7 cellular contexts compared by ENCODE assay signal in the genomic region with DNA sequence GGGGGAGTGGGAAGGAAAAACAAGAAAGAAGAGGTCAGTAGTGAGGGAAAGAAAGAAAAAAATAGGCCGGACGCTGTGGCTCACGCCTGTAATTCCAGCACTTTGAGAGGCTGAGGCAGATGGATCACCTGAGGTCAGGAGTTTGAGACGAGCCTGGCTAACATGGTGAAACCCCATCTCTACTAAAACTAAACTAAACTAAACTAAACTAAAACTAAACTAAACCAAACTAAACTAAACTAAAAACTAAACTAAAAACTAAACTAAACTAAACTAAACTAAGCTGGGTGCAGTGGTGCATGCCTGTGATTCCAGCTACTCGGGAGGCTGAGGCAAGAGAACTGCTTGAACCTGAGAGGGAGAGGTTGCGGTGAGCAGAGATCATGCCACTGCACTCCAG. TPM values are rescaled to one million over a fixed set of nuclear protein-coding genes. Genes with fewer than 3 reads are reported as not detected.
DNase-seq lines count a peak whose midpoint lies in the region; ATAC-seq, FAIRE-seq and TF ChIP-seq lines count a peak whose summit lies in the region.
"Not testable (repeated sequence)": the region's sequence is repeated elsewhere in the genome, so short reads cannot be mapped to it uniquely, and the experiment has no call there.

No MANE protein-coding gene starts in this region.

- not testable (repeated sequence) for H3K9me3 ChIP-seq in BLaER1 treated with 17β-estradiol and CSF1 and Interleukin-3, amounts not matched to agents 10 nM and 100 nM (replicated peaks in 1 of 11); OCI-LY7 (ENCODE audit: low read length); K562 (replicated peaks; ENCODE audit: control insufficient read depth, insufficient read depth, low read depth, low read length)

- POLR2A ChIA-PET in OCI-LY7 (lab: Charles Lee): interaction anchor here (1.0 to 3.7 kb wide), 4 partner anchors 19 to 25 kb away, joined by 3 to 29 read pairs (median 16); partner anchors contain the start of gene PIK3AP1
- POLR2A ChIA-PET in K562 (lab: Yijun Ruan, JAX): not testable (repeated sequence)

- TF ChIP-seq EP300 in K562 (IDR thresholded peaks at IDR 0.05; ENCODE audit: low read length): not testable (repeated sequence)

- H3K27ac ChIP-seq in BLaER1 treated with 17β-estradiol and CSF1 and Interleukin-3, amounts not matched to agents 10 nM and 100 nM: peak overlapping the region in 9 of 11 experiments; percentile 4 to 69 (median 19); a peak in 10 of 22 replicates
- peak overlapping the region; percentile 96 for H3K27ac ChIP-seq in OCI-LY7 (ENCODE audit: low read depth, low read length, poor library complexity, severe bottlenecking)
- not testable (repeated sequence) for H3K27ac ChIP-seq in K562 (ENCODE audit: extremely low read depth, low read depth, low read length)

- DNase-seq in GM12864 (ENCODE audit: low read depth); GM19239 (ENCODE audit: insufficient read length, low spot score); OCI-LY7 (ENCODE audit: low spot score); K562 (ENCODE audit: extremely low read depth in 1 of 4, low spot score in 3 of 4); naive B cell; stimulated activated effector memory CD8-positive, alpha-beta T cell treated with anti-CD3 and anti-CD28 coated beads, Interleukin-12 subunit alpha, Interleukin-12 subunit beta, amount 100 ng/mL, for 72 hours (ENCODE audit: low spot score in 2 of 2): not testable (repeated sequence)

- not testable (repeated sequence) for H3K27me3 ChIP-seq in BLaER1 treated with 17β-estradiol and CSF1 and Interleukin-3, amounts not matched to agents 10 nM and 100 nM; K562 (ENCODE audit: control insufficient read depth in 2 of 2, insufficient read depth in 2 of 2, low read length in 2 of 2)

- TF ChIP-seq POLR2A in K562 (conservative IDR thresholded peaks at IDR 0.05): not testable (repeated sequence)

- peaks cover 3 to 11% of the 10 kb centered on the region in 2 donors for H3K36me3 Mint-ChIP-seq in naive B cell
- peaks cover 21% of the 10 kb centered on the region for H3K36me3 Mint-ChIP-seq in stimulated activated effector memory CD8-positive, alpha-beta T cell treated with anti-CD3 and anti-CD28 coated beads, Interleukin-12 subunit alpha, Interleukin-12 subunit beta, amount 100 ng/mL, for 72 hours

- H3K4me3 Mint-ChIP-seq in naive B cell: peak overlapping the region; percentile 75 to 95 (median 85)
- H3K4me3 Mint-ChIP-seq in stimulated activated effector memory CD8-positive, alpha-beta T cell treated with anti-CD3 and anti-CD28 coated beads, Interleukin-12 subunit alpha, Interleukin-12 subunit beta, amount 100 ng/mL, for 72 hours: not testable (repeated sequence)

- peaks cover 46 to 90% (median 78%) of the 10 kb centered on the region in 11 experiments for H3K36me3 ChIP-seq in BLaER1 treated with 17β-estradiol and CSF1 and Interleukin-3, amounts not matched to agents 10 nM and 100 nM
- peaks cover 66% of the 10 kb centered on the region for H3K36me3 ChIP-seq in OCI-LY7 (ENCODE audit: insufficient read depth, low read length)
- H3K36me3 ChIP-seq in K562 (ENCODE audit: control insufficient read depth, insufficient read depth, low read length): not testable (repeated sequence)

- peak; percentile 80 for FAIRE-seq in GM19239 (lab: Jason Lieb, UNC)
- FAIRE-seq in K562 (lab: Jason Lieb, UNC): not testable (repeated sequence)

- H3K27me3 Mint-ChIP-seq in naive B cell: not testable (repeated sequence)

- H3K79me2 ChIP-seq in OCI-LY7 (ENCODE audit: insufficient read depth, low read depth, low read length): peaks cover 100% of the 10 kb centered on the region
- not testable (repeated sequence) for H3K79me2 ChIP-seq in K562 (ENCODE audit: control insufficient read depth, insufficient read depth, low read length)

- not testable (repeated sequence) for TF ChIP-seq RAD21 in K562 (CRISPR knock-in tag; conservative IDR thresholded peaks at IDR 0.05 in 1 of 2, IDR thresholded peaks at IDR 0.05 in 1 of 2)

- not testable (repeated sequence) for H2AFZ ChIP-seq in OCI-LY7 (ENCODE audit: low read length); K562 (ENCODE audit: low read depth, low read length)

- ATAC-seq in K562; naive B cell (ENCODE audit: low read depth in 2 of 2); stimulated activated effector memory CD8-positive, alpha-beta T cell treated with anti-CD3 and anti-CD28 coated beads, Interleukin-12 subunit alpha, Interleukin-12 subunit beta, amount 100 ng/mL, for 72 hours: not testable (repeated sequence)

- not testable (repeated sequence) for H3K9me3 Mint-ChIP-seq in naive B cell; stimulated activated effector memory CD8-positive, alpha-beta T cell treated with anti-CD3 and anti-CD28 coated beads, Interleukin-12 subunit alpha, Interleukin-12 subunit beta, amount 100 ng/mL, for 72 hours

- CTCF ChIA-PET in OCI-LY7 (lab: Charles Lee; ENCODE audit: unreplicated experiment): interaction anchor here (1.4 kb wide), 1 partner anchor 26 kb away, joined by 3 read pairs; no protein-coding TSS in a partner anchor
- CTCF ChIA-PET in K562 (lab: Yijun Ruan, JAX; ENCODE audit: low intra/inter-chr PET ratio): not testable (repeated sequence)

- not testable (repeated sequence) for H3K4me3 ChIP-seq in BLaER1 treated with 17β-estradiol and CSF1 and Interleukin-3, amounts not matched to agents 10 nM and 100 nM; K562
- peak overlapping the region; percentile 69 for H3K4me3 ChIP-seq in GM12864 (ENCODE audit: low read depth, low read length)
- H3K4me3 ChIP-seq in OCI-LY7 (ENCODE audit: low read depth, low read length, poor library complexity, severe bottlenecking): peak overlapping the region; percentile 75

- not testable (repeated sequence) for H3K9me2 ChIP-seq in OCI-LY7 (ENCODE audit: insufficient read depth, low read length)

- H3K27ac Mint-ChIP-seq in naive B cell: peak overlapping the region; percentile 85 to 97 (median 94)
- H3K27ac Mint-ChIP-seq in stimulated activated effector memory CD8-positive, alpha-beta T cell treated with anti-CD3 and anti-CD28 coated beads, Interleukin-12 subunit alpha, Interleukin-12 subunit beta, amount 100 ng/mL, for 72 hours: peak overlapping the region; percentile 87

- H3K9me1 ChIP-seq in K562 (ENCODE audit: control insufficient read depth, insufficient read depth, low read length): not testable (repeated sequence)

- in situ Hi-C loops in K562 (cut with MboI): not testable (repeated sequence)

- peaks cover 84 to 100% (median 98%) of the 10 kb centered on the region in 10 experiments for H3K4me1 ChIP-seq in BLaER1 treated with 17β-estradiol and CSF1 and Interleukin-3, amounts not matched to agents 10 nM and 100 nM
- peaks cover 83% of the 10 kb centered on the region for H3K4me1 ChIP-seq in OCI-LY7 (ENCODE audit: insufficient read depth, low read length, poor library complexity, severe bottlenecking)
- H3K4me1 ChIP-seq in K562 (replicated peaks in 1 of 2; ENCODE audit: control insufficient read depth in 2 of 2, insufficient read depth in 2 of 2, low read length in 2 of 2): not testable (repeated sequence)

- peak overlapping the region in 2 of 11 experiments; percentile 36 to 44; a peak in 1 of 22 replicates for H3K9ac ChIP-seq in BLaER1 treated with 17β-estradiol and CSF1 and Interleukin-3, amounts not matched to agents 10 nM and 100 nM
- H3K9ac ChIP-seq in K562 (ENCODE audit: insufficient read depth in 1 of 2, low read depth in 2 of 2, low read length in 2 of 2): not testable (repeated sequence)

- peaks cover 69 to 77% (median 75%) of the 10 kb centered on the region in 3 donors for H3K4me1 Mint-ChIP-seq in naive B cell
- H3K4me1 Mint-ChIP-seq in stimulated activated effector memory CD8-positive, alpha-beta T cell treated with anti-CD3 and anti-CD28 coated beads, Interleukin-12 subunit alpha, Interleukin-12 subunit beta, amount 100 ng/mL, for 72 hours: peaks cover 56% of the 10 kb centered on the region

- WGBS in K562 (ENCODE audit: insufficient coverage, low coverage, missing lambda C conversion rate): 42% methylated on average over 5 of the region's 6 CpGs

- intact Hi-C loops in OCI-LY7 (cut with micrococcal nuclease; ENCODE audit: unreplicated experiment); K562 (cut with micrococcal nuclease): not testable (repeated sequence)

- BruUV-seq in OCI-LY7 (replicated peaks; lab: Mats Ljungman, UMichigan); K562 (replicated peaks; lab: Mats Ljungman, UMichigan): not testable (repeated sequence)

- peak overlapping the region in 9 of 11 experiments; percentile 15 to 98 (median 90); a peak in 15 of 22 replicates for H3K4me2 ChIP-seq in BLaER1 treated with 17β-estradiol and CSF1 and Interleukin-3, amounts not matched to agents 10 nM and 100 nM
- peak overlapping the region; percentile 92 for H3K4me2 ChIP-seq in OCI-LY7 (ENCODE audit: low read length)
- H3K4me2 ChIP-seq in K562 (ENCODE audit: insufficient read depth, low read length): not testable (repeated sequence)

- peaks cover 9 to 100% (median 97%) of the 10 kb centered on the region in 11 experiments; a peak in 21 of 22 replicates for H4K20me1 ChIP-seq in BLaER1 treated with 17β-estradiol and CSF1 and Interleukin-3, amounts not matched to agents 10 nM and 100 nM
- H4K20me1 ChIP-seq in OCI-LY7 (ENCODE audit: insufficient read depth, low read length): peaks cover 43% of the 10 kb centered on the region; the same call in 1 of the 2 replicates
- H4K20me1 ChIP-seq in K562 (replicated peaks; ENCODE audit: control insufficient read depth, insufficient read depth, low read length): not testable (repeated sequence)

- not testable (repeated sequence) for TF ChIP-seq CTCF in GM12864 (IDR thresholded peaks at IDR 0.05; ENCODE audit: low read depth, low read length, missing control alignments); OCI-LY7 (conservative IDR thresholded peaks at IDR 0.05; ENCODE audit: low read length); K562 (IDR thresholded peaks at IDR 0.05 in 2 of 3, conservative IDR thresholded peaks at IDR 0.05 in 1 of 3; ENCODE audit: insufficient read depth in 2 of 3, low read depth in 1 of 3, low read length in 3 of 3)

RNA-seq across cellular contexts. Expression of gene PIK3AP1, which starts 22.0 kb away (rescaled TPM):
- total RNA-seq in OCI-LY7 (2014; rRNA removed; shearing (Covaris generic)): 132 and 152 TPM in 2 replicates
- total RNA-seq in OCI-LY7 (2022): 111 and 140 TPM in 2 replicates
- total RNA-seq in K562 (2011; cell fraction: chromatin; rRNA removed; ENCODE audit: low replicate concordance): 3.0 and 3.5 TPM in 2 replicates
- 1.0 and 1.2 TPM in 2 replicates for total RNA-seq in K562 (2011; cell fraction: nucleolus; rRNA removed)
- 1.6 and 1.8 TPM in 2 replicates for total RNA-seq in K562 (2011; cell fraction: nucleoplasm; rRNA removed)
- 1.5 and 1.6 TPM in 2 replicates for total RNA-seq in K562 (2014; rRNA removed)
- total RNA-seq in K562 (2014; rRNA removed; fragmentation: Illumina TruSeq; extraction: Trizol): 1.6 TPM in 2 replicates
- total RNA-seq in K562 (2015; rRNA removed; fragmentation: Illumina TruSeq; extraction: Trizol): 1.1 and 1.5 TPM in 2 replicates
- 1.4 TPM in 2 replicates for total RNA-seq in K562 (2021)
- polyA plus RNA-seq in K562 (2011; rRNA removed): 2.4 and 5.1 TPM in 2 replicates
- 1.4 and 4.7 TPM in 2 replicates for polyA plus RNA-seq in K562 (2011; cell fraction: cytosol; rRNA removed)
- polyA plus RNA-seq in K562 (2011; cell fraction: nucleus; rRNA removed): 1.9 and 3.7 TPM in 2 replicates
- 0.98 and 1.3 TPM in 2 replicates for polyA plus RNA-seq in K562 (2012)
- polyA plus RNA-seq in K562 (2014; fragmentation: Illumina TruSeq; extraction: Trizol): 1.7 and 1.9 TPM in 2 replicates
- under 1 TPM; 0.20 to 0.35 TPM for polyA plus RNA-seq in K562 (2014; fragmentation: Nextera tagmentation; extraction: Ambion mirVana)
- 1.2 and 1.3 TPM in 2 replicates for polyA plus RNA-seq in K562 (2014; rRNA removed)
- polyA minus RNA-seq in K562 (2011; rRNA and poly(A)+ RNA removed): 4.9 and 17.9 TPM in 2 replicates
- 2.7 and 6.6 TPM in 2 replicates for polyA minus RNA-seq in K562 (2011; cell fraction: cytosol; rRNA and poly(A)+ RNA removed)
- polyA minus RNA-seq in K562 (2011; cell fraction: nucleus; rRNA and poly(A)+ RNA removed): 0.94 and 4.3 TPM in 2 replicates
- polyA plus RNA-seq in naive B cell (ENCODE audit: low read depth in 6 of 6): 100 to 1,000 TPM; 153 to 247 (median 170) TPM

Comparison
In these comparisons a context has a peak if more than half of its experiments do, and no peak if none do; other contexts are left out.
1. RNA of gene PIK3AP1, which starts 22.0 kb away (total RNA-seq): 111 to 152 TPM in OCI-LY7; 1.0 to 3.5 TPM in K562; every median in the first group is over 10 times any median in the second.